13 cellular contexts compared by ENCODE assay signal in the genomic region with DNA sequence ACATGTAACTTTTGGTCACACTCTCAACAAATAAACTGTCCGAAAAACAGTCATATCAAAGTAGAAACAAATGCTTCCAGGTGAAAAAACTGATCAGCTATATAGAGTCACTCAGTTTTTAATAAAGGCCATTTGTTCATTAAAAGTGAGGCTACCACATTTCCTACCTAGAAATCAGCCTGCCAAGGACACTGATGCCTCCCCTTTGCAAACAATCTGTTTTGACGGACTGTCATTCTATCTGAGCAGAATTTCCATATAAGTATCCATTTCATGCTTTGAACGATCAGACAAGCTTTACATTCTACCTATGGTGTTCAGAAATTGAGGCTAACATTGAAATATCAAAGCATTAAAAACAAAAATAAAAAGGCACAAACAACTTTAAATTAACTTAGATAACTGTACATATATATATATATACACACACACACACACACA. TPM values are rescaled to one million over a fixed set of nuclear protein-coding genes. Genes with fewer than 3 reads are reported as not detected.
DNase-seq lines count a peak whose midpoint lies in the region; ATAC-seq and TF ChIP-seq lines count a peak whose summit lies in the region.
"Had no signal": no experiment of that assay in that cellular context is flagged by ENCODE, and none has a peak within 500 bp of the region (broad histone marks: within the 10 kb centered on the region; RNA-seq: fewer than 3 reads in every experiment).

No MANE protein-coding gene starts in this region.

- CTCF ChIA-PET in BJ (lab: Yijun Ruan, JAX) (interaction anchor here (0.9 to 1.6 kb wide), 2 partner anchors 25 to 273 kb away, joined by 3 read pairs; no protein-coding TSS in a partner anchor), WTC11 (lab: Charles Lee) (interaction anchor here (1.2 kb wide), 1 partner anchor 25 kb away, joined by 3 read pairs; no protein-coding TSS in a partner anchor)

- peak overlapping the region; percentile 40; the same call in 1 of the 2 replicates for H3K4me3 Mint-ChIP-seq in WTC11
- H3K4me3 Mint-ChIP-seq: central memory CD8-positive, alpha-beta T cell had no signal

- no peaks in the 10 kb centered on the region for H3K9me3 Mint-ChIP-seq in WTC11
- H3K9me3 Mint-ChIP-seq: central memory CD8-positive, alpha-beta T cell; T-cell had no signal

- ATAC-seq in WTC11 = no peak
- ATAC-seq in HG02623 (IDR thresholded peaks at IDR 0.05; ENCODE audit: unreplicated experiment) = no peak
- no peak for ATAC-seq in sciatic nerve
- ATAC-seq: T-cell had no signal

- no peak for TF ChIP-seq CTCF in BJ (IDR thresholded peaks at IDR 0.05; ENCODE audit: insufficient read depth, low read depth, low read length)
- TF ChIP-seq CTCF in WTC11 (IDR thresholded peaks at IDR 0.05) = no peak

- no peaks in the 10 kb centered on the region for H3K27me3 ChIP-seq in BJ (ENCODE audit: control insufficient read depth, insufficient read depth, low read length)

- intact Hi-C loops in sciatic nerve (cut with DNase I) = no loop called here

- no peak overlapping the region for H3K27ac Mint-ChIP-seq in WTC11
- H3K27ac Mint-ChIP-seq: CD4-positive, CD25-positive, alpha-beta regulatory T cell; T-cell had no signal

- H3K36me3 ChIP-seq in BJ (ENCODE audit: control insufficient read depth, insufficient read depth, low read length) = peaks cover 15% of the 10 kb centered on the region

- DNase-seq in BJ (ENCODE audit: low read depth) (peak; percentile 54), WTC11 (ENCODE audit: low spot score) (no peak), glomerular visceral epithelial cell (ENCODE audit: extremely low spot score) (peak; percentile 39), pulmonary artery endothelial cell (ENCODE audit: low read depth, low spot score) (peak; percentile 56), sciatic nerve (ENCODE audit: low spot score) (no peak), NCI-H1417 treated with DMSO at 0.1 percent for 48 hours (lab: John Stamatoyannopoulos, UW) (no peak), DMS79 (lab: John Stamatoyannopoulos, UW) (no peak)
- DNase-seq: CD4-positive, CD25-positive, alpha-beta regulatory T cell; NCI-H69; stimulated activated CD4-positive, alpha-beta T cell treated with anti-CD3 and anti-CD28 coated beads, Interleukin-12 subunit alpha, Interleukin-12 subunit beta, amount 100 ng/mL, for 4 hours; T-cell had no signal

- POLR2A ChIA-PET in BJ (lab: Charles Lee) = interaction anchor here (0.6 to 2.5 kb wide), 2 partner anchors 10 to 199 kb away, joined by 4 to 11 read pairs; no protein-coding TSS in a partner anchor
- POLR2A ChIA-PET in WTC11 (lab: Charles Lee) = no interaction called here

- peaks cover 62% of the 10 kb centered on the region for H3K4me1 Mint-ChIP-seq in WTC11

- no peaks in the 10 kb centered on the region for H3K27me3 Mint-ChIP-seq in WTC11 (ENCODE audit: low read depth)

- peak overlapping the region; percentile 60 for H3K4me3 ChIP-seq in BJ (ENCODE audit: low read depth, low read length)

- H3K36me3 Mint-ChIP-seq in WTC11 = peaks cover 27% of the 10 kb centered on the region
- H3K36me3 Mint-ChIP-seq: CD4-positive, CD25-positive, alpha-beta regulatory T cell; T-cell had no signal

TF ChIP-seq in WTC11, 78 proteins besides CTCF, POLR2A, EP300 and RAD21:
- 0 out of 2 replicates have a peak, but pooled peaks have one; percentile 7 for TF ChIP-seq ERG (CRISPR knock-in tag; IDR thresholded peaks at IDR 0.05)
- no peak for TF ChIP-seq ATF1 (CRISPR knock-in tag; IDR thresholded peaks at IDR 0.05)
- peak; percentile 27; the same call in 1 of the 2 replicates for TF ChIP-seq NFATC4 (CRISPR knock-in tag; IDR thresholded peaks at IDR 0.05)
- TF ChIP-seq SOX15 (CRISPR knock-in tag; IDR thresholded peaks at IDR 0.05) = no peak
- TF ChIP-seq, protein P1, sequence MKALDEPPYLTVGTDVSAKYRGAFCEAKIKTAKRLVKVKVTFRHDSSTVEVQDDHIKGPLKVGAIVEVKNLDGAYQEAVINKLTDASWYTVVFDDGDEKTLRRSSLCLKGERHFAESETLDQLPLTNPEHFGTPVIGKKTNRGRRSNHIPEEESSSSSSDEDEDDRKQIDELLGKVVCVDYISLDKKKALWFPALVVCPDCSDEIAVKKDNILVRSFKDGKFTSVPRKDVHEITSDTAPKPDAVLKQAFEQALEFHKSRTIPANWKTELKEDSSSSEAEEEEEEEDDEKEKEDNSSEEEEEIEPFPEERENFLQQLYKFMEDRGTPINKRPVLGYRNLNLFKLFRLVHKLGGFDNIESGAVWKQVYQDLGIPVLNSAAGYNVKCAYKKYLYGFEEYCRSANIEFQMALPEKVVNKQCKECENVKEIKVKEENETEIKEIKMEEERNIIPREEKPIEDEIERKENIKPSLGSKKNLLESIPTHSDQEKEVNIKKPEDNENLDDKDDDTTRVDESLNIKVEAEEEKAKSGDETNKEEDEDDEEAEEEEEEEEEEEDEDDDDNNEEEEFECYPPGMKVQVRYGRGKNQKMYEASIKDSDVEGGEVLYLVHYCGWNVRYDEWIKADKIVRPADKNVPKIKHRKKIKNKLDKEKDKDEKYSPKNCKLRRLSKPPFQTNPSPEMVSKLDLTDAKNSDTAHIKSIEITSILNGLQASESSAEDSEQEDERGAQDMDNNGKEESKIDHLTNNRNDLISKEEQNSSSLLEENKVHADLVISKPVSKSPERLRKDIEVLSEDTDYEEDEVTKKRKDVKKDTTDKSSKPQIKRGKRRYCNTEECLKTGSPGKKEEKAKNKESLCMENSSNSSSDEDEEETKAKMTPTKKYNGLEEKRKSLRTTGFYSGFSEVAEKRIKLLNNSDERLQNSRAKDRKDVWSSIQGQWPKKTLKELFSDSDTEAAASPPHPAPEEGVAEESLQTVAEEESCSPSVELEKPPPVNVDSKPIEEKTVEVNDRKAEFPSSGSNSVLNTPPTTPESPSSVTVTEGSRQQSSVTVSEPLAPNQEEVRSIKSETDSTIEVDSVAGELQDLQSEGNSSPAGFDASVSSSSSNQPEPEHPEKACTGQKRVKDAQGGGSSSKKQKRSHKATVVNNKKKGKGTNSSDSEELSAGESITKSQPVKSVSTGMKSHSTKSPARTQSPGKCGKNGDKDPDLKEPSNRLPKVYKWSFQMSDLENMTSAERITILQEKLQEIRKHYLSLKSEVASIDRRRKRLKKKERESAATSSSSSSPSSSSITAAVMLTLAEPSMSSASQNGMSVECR (CRISPR knock-in tag; IDR thresholded peaks at IDR 0.05; ENCODE audit: borderline replicate concordance) = no peak
- TF ChIP-seq ZBTB21 (CRISPR knock-in tag; IDR thresholded peaks at IDR 0.05; ENCODE audit: borderline replicate concordance) = no peak
- TF ChIP-seq ZNF671 (CRISPR knock-in tag; IDR thresholded peaks at IDR 0.05) = 0 out of 2 replicates have a peak, but pooled peaks have one; percentile 20
- TF ChIP-seq TEAD4 (CRISPR knock-in tag; IDR thresholded peaks at IDR 0.05) = no peak
- TF ChIP-seq, protein P2, sequence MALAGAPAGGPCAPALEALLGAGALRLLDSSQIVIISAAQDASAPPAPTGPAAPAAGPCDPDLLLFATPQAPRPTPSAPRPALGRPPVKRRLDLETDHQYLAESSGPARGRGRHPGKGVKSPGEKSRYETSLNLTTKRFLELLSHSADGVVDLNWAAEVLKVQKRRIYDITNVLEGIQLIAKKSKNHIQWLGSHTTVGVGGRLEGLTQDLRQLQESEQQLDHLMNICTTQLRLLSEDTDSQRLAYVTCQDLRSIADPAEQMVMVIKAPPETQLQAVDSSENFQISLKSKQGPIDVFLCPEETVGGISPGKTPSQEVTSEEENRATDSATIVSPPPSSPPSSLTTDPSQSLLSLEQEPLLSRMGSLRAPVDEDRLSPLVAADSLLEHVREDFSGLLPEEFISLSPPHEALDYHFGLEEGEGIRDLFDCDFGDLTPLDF (CRISPR knock-in tag; IDR thresholded peaks at IDR 0.05) = no peak
- TF ChIP-seq MXD4 (CRISPR knock-in tag; IDR thresholded peaks at IDR 0.05; ENCODE audit: borderline replicate concordance) = no peak
- 0 out of 2 replicates have a peak, but pooled peaks have one; percentile 8 for TF ChIP-seq EMX1 (CRISPR knock-in tag; IDR thresholded peaks at IDR 0.05)

RNA-seq across cellular contexts. Expression of gene CCN2, which starts 2.9 kb away (rescaled TPM):
- polyA plus RNA-seq in BJ (2011; rRNA removed) = 318 and 326 TPM in 2 replicates
- 124 and 248 TPM in 2 replicates for polyA minus RNA-seq in BJ (2011; rRNA and poly(A)+ RNA removed)
- 67.8 to 75.9 TPM (median 74.7 TPM) in 3 replicates for total RNA-seq in WTC11 (2021)
- 642 and 861 TPM in 2 replicates for total RNA-seq in pulmonary artery endothelial cell
- 176 TPM for total RNA-seq in sciatic nerve
- total RNA-seq: CD4-positive, CD25-positive, alpha-beta regulatory T cell had no signal
- polyA plus RNA-seq: CD4-positive, CD25-positive, alpha-beta regulatory T cell had no signal

Comparison
In these comparisons a context has a peak if more than half of its experiments do, and no peak if none do; other contexts are left out.
1. DNase-seq: peak in BJ (single experiment), glomerular visceral epithelial cell (single experiment) and pulmonary artery endothelial cell (single experiment); none in WTC11 (single experiment), sciatic nerve (single experiment), NCI-H1417 treated with DMSO at 0.1 percent for 48 hours (single experiment) and DMS79 (single experiment).